ENCODE assay signal across 1 cellular context in the genomic region with DNA sequence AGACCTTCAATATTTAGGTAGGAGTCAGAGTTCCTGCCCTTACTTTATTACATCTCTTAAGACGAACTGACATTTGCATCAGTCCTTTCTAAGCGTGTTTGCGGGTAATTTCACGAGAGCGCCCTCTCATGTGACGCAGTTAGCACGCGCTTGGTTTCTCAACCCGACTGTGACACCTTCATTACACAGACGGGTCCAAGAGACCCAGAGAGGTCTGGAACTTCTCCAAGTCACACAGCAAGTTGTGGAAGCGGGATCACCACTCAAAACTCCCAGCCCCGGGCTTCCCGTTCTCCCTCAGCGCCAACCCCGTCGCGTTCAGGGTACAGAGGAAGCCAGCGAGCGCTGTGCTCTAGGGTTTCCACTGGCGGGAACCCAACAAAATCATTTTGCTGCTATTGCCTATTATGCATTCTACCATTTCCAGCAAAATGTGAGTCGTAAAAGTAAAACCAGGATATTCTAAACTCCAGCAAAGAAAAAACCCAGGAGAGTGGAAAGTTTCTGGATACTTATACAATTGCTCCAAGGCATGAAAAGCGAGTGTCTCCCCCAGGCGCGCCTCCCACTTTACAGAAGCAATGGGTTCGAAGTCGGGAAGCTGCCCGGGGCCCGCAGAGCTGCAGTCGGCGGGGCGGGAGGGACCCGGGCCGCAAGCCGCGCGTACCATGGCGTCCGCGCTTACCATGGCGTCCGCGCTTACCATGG.
TF ChIP-seq lines count a peak whose summit lies in the region.

No MANE protein-coding gene starts in this region.

TF ChIP-seq in SK-N-SH, 30 proteins besides CTCF, POLR2A, EP300 and RAD21 (continued from another document):
- TF ChIP-seq, protein P1, sequence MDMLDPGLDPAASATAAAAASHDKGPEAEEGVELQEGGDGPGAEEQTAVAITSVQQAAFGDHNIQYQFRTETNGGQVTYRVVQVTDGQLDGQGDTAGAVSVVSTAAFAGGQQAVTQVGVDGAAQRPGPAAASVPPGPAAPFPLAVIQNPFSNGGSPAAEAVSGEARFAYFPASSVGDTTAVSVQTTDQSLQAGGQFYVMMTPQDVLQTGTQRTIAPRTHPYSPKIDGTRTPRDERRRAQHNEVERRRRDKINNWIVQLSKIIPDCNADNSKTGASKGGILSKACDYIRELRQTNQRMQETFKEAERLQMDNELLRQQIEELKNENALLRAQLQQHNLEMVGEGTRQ (IDR thresholded peaks at IDR 0.05; ENCODE audit: borderline replicate concordance, low read depth, low read length), result no peak
- TF ChIP-seq FOXJ3 (CRISPR knock-in tag; IDR thresholded peaks at IDR 0.05) (no peak), ELF1 (IDR thresholded peaks at IDR 0.05) (no peak), JUND (IDR thresholded peaks at IDR 0.05) (no peak), GABPA (IDR thresholded peaks at IDR 0.05; ENCODE audit: low read depth) (no peak), MEF2A (IDR thresholded peaks at IDR 0.05; ENCODE audit: borderline replicate concordance, low read depth) (no peak), POLR2AphosphoS5 (IDR thresholded peaks at IDR 0.05; ENCODE audit: low read depth, low read length) (no peak), NFIC (IDR thresholded peaks at IDR 0.05; ENCODE audit: borderline replicate concordance) (no peak), TAF1 (IDR thresholded peaks at IDR 0.05; ENCODE audit: borderline replicate concordance, low read depth, low read length) (no peak), RXRA (IDR thresholded peaks at IDR 0.05; ENCODE audit: borderline replicate concordance, low read depth) (no peak), GATA2 (CRISPR knock-in tag; IDR thresholded peaks at IDR 0.05) (no peak), TEAD4 (IDR thresholded peaks at IDR 0.05; ENCODE audit: borderline replicate concordance, insufficient read depth) (no peak), FOSL2 (IDR thresholded peaks at IDR 0.05; ENCODE audit: borderline replicate concordance, low read depth) (no peak)
- TF ChIP-seq, protein P2, sequence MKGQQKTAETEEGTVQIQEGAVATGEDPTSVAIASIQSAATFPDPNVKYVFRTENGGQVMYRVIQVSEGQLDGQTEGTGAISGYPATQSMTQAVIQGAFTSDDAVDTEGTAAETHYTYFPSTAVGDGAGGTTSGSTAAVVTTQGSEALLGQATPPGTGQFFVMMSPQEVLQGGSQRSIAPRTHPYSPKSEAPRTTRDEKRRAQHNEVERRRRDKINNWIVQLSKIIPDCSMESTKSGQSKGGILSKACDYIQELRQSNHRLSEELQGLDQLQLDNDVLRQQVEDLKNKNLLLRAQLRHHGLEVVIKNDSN (IDR thresholded peaks at IDR 0.05; ENCODE audit: borderline replicate concordance, low read depth), result no peak
- TF ChIP-seq, protein P3, sequence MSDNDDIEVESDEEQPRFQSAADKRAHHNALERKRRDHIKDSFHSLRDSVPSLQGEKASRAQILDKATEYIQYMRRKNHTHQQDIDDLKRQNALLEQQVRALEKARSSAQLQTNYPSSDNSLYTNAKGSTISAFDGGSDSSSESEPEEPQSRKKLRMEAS (IDR thresholded peaks at IDR 0.05; ENCODE audit: low read depth), result peak; percentile 83; the same call in 1 of the 2 replicates
- TF ChIP-seq, protein P4, sequence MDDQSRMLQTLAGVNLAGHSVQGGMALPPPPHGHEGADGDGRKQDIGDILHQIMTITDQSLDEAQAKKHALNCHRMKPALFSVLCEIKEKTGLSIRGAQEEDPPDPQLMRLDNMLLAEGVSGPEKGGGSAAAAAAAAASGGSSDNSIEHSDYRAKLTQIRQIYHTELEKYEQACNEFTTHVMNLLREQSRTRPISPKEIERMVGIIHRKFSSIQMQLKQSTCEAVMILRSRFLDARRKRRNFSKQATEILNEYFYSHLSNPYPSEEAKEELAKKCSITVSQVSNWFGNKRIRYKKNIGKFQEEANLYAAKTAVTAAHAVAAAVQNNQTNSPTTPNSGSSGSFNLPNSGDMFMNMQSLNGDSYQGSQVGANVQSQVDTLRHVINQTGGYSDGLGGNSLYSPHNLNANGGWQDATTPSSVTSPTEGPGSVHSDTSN (IDR thresholded peaks at IDR 0.05), result no peak
- TF ChIP-seq, protein P5, sequence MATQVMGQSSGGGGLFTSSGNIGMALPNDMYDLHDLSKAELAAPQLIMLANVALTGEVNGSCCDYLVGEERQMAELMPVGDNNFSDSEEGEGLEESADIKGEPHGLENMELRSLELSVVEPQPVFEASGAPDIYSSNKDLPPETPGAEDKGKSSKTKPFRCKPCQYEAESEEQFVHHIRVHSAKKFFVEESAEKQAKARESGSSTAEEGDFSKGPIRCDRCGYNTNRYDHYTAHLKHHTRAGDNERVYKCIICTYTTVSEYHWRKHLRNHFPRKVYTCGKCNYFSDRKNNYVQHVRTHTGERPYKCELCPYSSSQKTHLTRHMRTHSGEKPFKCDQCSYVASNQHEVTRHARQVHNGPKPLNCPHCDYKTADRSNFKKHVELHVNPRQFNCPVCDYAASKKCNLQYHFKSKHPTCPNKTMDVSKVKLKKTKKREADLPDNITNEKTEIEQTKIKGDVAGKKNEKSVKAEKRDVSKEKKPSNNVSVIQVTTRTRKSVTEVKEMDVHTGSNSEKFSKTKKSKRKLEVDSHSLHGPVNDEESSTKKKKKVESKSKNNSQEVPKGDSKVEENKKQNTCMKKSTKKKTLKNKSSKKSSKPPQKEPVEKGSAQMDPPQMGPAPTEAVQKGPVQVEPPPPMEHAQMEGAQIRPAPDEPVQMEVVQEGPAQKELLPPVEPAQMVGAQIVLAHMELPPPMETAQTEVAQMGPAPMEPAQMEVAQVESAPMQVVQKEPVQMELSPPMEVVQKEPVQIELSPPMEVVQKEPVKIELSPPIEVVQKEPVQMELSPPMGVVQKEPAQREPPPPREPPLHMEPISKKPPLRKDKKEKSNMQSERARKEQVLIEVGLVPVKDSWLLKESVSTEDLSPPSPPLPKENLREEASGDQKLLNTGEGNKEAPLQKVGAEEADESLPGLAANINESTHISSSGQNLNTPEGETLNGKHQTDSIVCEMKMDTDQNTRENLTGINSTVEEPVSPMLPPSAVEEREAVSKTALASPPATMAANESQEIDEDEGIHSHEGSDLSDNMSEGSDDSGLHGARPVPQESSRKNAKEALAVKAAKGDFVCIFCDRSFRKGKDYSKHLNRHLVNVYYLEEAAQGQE (IDR thresholded peaks at IDR 0.05; ENCODE audit: low read depth, low read length), result no peak
